22 cellular contexts compared by ENCODE assay signal in the genomic region with DNA sequence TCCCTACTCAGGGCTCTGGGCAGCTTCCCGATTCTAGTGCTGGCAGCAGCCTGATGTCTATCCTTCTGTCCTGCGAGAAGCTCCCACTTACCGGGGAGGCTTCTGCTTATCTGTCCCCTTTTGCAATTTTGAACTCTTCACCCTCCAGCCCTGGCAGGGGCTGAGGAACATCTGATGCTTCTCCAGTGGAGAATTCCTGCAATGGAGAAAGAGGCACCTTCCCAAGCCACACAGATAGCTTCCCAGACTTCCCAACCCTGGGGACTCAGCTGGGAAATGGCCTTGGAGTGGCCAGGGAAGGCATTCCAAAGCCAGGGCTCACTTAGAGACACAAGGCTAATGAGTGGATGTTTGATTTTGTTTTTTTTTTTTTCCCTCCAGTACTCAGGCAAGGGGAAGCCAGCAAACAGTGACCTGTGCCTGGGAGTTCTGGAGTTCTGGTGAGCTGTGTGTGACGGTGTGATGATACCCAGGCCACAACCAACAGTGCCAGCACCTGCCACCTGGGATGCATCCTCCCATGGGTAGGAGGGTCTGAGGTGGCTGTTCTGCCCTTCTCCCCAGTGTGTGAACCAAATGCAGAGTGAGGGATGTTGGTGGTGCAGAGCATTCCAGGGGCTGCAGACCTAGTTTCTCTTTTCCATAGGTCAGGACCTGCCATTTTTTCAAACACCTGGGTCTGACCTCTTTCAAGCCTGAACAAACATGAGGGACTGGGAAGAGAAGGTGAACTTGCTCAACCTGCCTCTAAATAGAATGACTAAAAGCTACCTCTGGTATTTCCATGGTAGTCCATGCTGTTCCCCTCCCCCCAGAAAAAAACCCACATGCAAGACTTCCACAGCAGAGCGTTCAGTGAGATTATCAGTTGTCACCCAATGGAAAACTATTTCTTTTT.
DNase-seq lines count a peak whose midpoint lies in the region; ATAC-seq and TF ChIP-seq lines count a peak whose summit lies in the region.
"Had no signal": no experiment of that assay in that cellular context is flagged by ENCODE, and none has a peak within 500 bp of the region (broad histone marks: within the 10 kb centered on the region; RNA-seq: fewer than 3 reads in every experiment).

No MANE protein-coding gene starts in this region.

- H3K4me3 Mint-ChIP-seq in CD14-positive monocyte: no peak overlapping the region
- no peak overlapping the region for H3K4me3 Mint-ChIP-seq in activated naive CD4-positive, alpha-beta T cell treated with anti-CD3 and anti-CD28 coated beads, Interleukin-2, amount 10 ng/mL, durations not matched to agents 7 days and 5 days
- H3K4me3 Mint-ChIP-seq: activated CD8-positive, alpha-beta T cell treated with anti-CD3 and anti-CD28 coated beads for 36 hours; activated naive CD4-positive, alpha-beta T cell treated with anti-CD3 and anti-CD28 coated beads for 36 hours; T-helper 2 cell treated with Interferon-gamma antibody and Interleukin-4, amounts not matched to agents 5 μg/mL and 100 μg/mL, for 36 hours had no signal

- H3K9me3 Mint-ChIP-seq in CD14-positive monocyte: peaks cover 0 to 5% (median 0%) of the 10 kb centered on the region in 7 donors
- H3K9me3 Mint-ChIP-seq in activated naive CD4-positive, alpha-beta T cell treated with anti-CD3 and anti-CD28 coated beads, Interleukin-2, amount 10 ng/mL, durations not matched to agents 7 days and 5 days: no peaks in the 10 kb centered on the region
- H3K9me3 Mint-ChIP-seq: activated CD8-positive, alpha-beta T cell treated with anti-CD3 and anti-CD28 coated beads for 36 hours; activated naive CD4-positive, alpha-beta T cell treated with anti-CD3 and anti-CD28 coated beads for 36 hours; T-helper 2 cell treated with Interferon-gamma antibody and Interleukin-4, amounts not matched to agents 5 μg/mL and 100 μg/mL, for 36 hours had no signal

- intact Hi-C loops in heart right ventricle (cut with DNase I): loop anchor here in 2 of 10 donors (5.0 to 10.0 kb wide), 2 partner anchors 83 to 125 kb away; no protein-coding TSS in a partner anchor
- intact Hi-C loops in CD14-positive monocyte (cut with micrococcal nuclease): no loop called here

- H3K36me3 ChIP-seq in heart right ventricle: peaks cover 0 to 1% (median 0%) of the 10 kb centered on the region in 9 donors
- H3K36me3 ChIP-seq: neutrophil, Peyer's patch had no signal

- ATAC-seq in heart right ventricle (peak in 5 of 8 donors; percentile 18 to 50 (median 46)), omental fat pad (ENCODE audit: low FRiP score) (peak; percentile 14), HG02759 (IDR thresholded peaks at IDR 0.05; ENCODE audit: unreplicated experiment) (no peak)
- ATAC-seq: activated CD8-positive, alpha-beta T cell treated with anti-CD3 and anti-CD28 coated beads for 36 hours; GM12878; SK-N-SH treated with all-trans-retinoic acid at 6 μM for 48 hours had no signal

- WGBS in heart right ventricle, 2 donors: 64 to 70% methylated on average over 5 of the region's 5 CpGs

- peak; percentile 27 for DNase-seq in stimulated activated CD4-positive, alpha-beta T cell treated with anti-CD3 and anti-CD28 coated beads, Interleukin-15, amount 100 ng/mL, for 24 hours
- no peak for DNase-seq in stimulated activated CD4-positive, alpha-beta T cell treated with anti-CD3 and anti-CD28 coated beads, Interleukin-4, amount 100 ng/mL, for 24 hours
- DNase-seq in heart right ventricle: no peak
- DNase-seq in omental fat pad (ENCODE audit: low spot score): no peak
- no peak for DNase-seq in activated CD4-positive, alpha-beta T cell treated with anti-CD3 and anti-CD28 coated beads, Interleukin-2, amount 50 U/mL, for 48 hours
- no peak for DNase-seq in CD14-positive monocyte (ENCODE audit: low spot score)
- DNase-seq in activated naive CD4-positive, alpha-beta T cell treated with anti-CD3 and anti-CD28 coated beads, Interleukin-2, amount 10 ng/mL, durations not matched to agents 7 days and 5 days: no peak
- DNase-seq: activated CD8-positive, alpha-beta T cell treated with anti-CD3 and anti-CD28 coated beads for 36 hours; activated naive CD4-positive, alpha-beta T cell treated with anti-CD3 and anti-CD28 coated beads for 36 hours; activated T-cell treated with anti-CD3 and anti-CD28 coated beads, Interleukin-2, amount 50 U/mL, for 1 hour; DMS153; effector memory CD4-positive, alpha-beta T cell; MV-4-11; NCI-H187; NCI-H82; Peyer's patch had no signal

- H3K27ac Mint-ChIP-seq in CD14-positive monocyte: no peak overlapping the region
- H3K27ac Mint-ChIP-seq in activated naive CD4-positive, alpha-beta T cell treated with anti-CD3 and anti-CD28 coated beads, Interleukin-2, amount 10 ng/mL, durations not matched to agents 7 days and 5 days: no peak overlapping the region
- H3K27ac Mint-ChIP-seq: activated CD8-positive, alpha-beta T cell treated with anti-CD3 and anti-CD28 coated beads for 36 hours; activated naive CD4-positive, alpha-beta T cell treated with anti-CD3 and anti-CD28 coated beads for 36 hours; T-helper 2 cell treated with Interferon-gamma antibody and Interleukin-4, amounts not matched to agents 5 μg/mL and 100 μg/mL, for 36 hours had no signal

- no peak overlapping the region for H3K4me3 ChIP-seq in heart right ventricle
- H3K4me3 ChIP-seq: esophagus muscularis mucosa, GM12878, Peyer's patch had no signal

- peaks cover 0 to 4% (median 0%) of the 10 kb centered on the region in 3 donors for H3K27me3 Mint-ChIP-seq in CD14-positive monocyte (ENCODE audit: low read depth in 3 of 3)
- no peaks in the 10 kb centered on the region for H3K27me3 Mint-ChIP-seq in activated naive CD4-positive, alpha-beta T cell treated with anti-CD3 and anti-CD28 coated beads, Interleukin-2, amount 10 ng/mL, durations not matched to agents 7 days and 5 days
- H3K27me3 Mint-ChIP-seq: activated CD8-positive, alpha-beta T cell treated with anti-CD3 and anti-CD28 coated beads for 36 hours had no signal

- no peaks in the 10 kb centered on the region for H3K36me3 Mint-ChIP-seq in CD14-positive monocyte
- H3K36me3 Mint-ChIP-seq in activated naive CD4-positive, alpha-beta T cell treated with anti-CD3 and anti-CD28 coated beads, Interleukin-2, amount 10 ng/mL, durations not matched to agents 7 days and 5 days: no peaks in the 10 kb centered on the region

- no peaks in the 10 kb centered on the region for H3K9me3 ChIP-seq in heart right ventricle
- H3K9me3 ChIP-seq: esophagus muscularis mucosa, neutrophil, Peyer's patch had no signal

- no peaks in the 10 kb centered on the region for H3K4me1 Mint-ChIP-seq in CD14-positive monocyte
- H3K4me1 Mint-ChIP-seq in activated naive CD4-positive, alpha-beta T cell treated with anti-CD3 and anti-CD28 coated beads, Interleukin-2, amount 10 ng/mL, durations not matched to agents 7 days and 5 days: no peaks in the 10 kb centered on the region

- H3K27ac ChIP-seq in heart right ventricle: peak overlapping the region in 2 of 10 donors; percentile 9 to 25
- H3K27ac ChIP-seq: esophagus muscularis mucosa, neutrophil, Peyer's patch had no signal

- no peaks in the 10 kb centered on the region for H3K27me3 ChIP-seq in heart right ventricle
- H3K27me3 ChIP-seq: esophagus muscularis mucosa, neutrophil, Peyer's patch had no signal

- TF ChIP-seq CTCF in heart right ventricle (IDR thresholded peaks at IDR 0.05): no peak
- TF ChIP-seq CTCF in omental fat pad (IDR thresholded peaks at IDR 0.05): no peak
- no peak for TF ChIP-seq CTCF in CD14-positive monocyte (IDR thresholded peaks at IDR 0.05)

- CTCF ChIA-PET in activated naive CD4-positive, alpha-beta T cell treated with anti-CD3 and anti-CD28 coated beads, Interleukin-2, amount 10 ng/mL, durations not matched to agents 7 days and 5 days (lab: Charles Lee): no interaction called here

- peaks cover 0 to 38% (median 21%) of the 10 kb centered on the region in 9 donors for H3K4me1 ChIP-seq in heart right ventricle
